19 cellular contexts compared by ENCODE assay signal in the genomic region with DNA sequence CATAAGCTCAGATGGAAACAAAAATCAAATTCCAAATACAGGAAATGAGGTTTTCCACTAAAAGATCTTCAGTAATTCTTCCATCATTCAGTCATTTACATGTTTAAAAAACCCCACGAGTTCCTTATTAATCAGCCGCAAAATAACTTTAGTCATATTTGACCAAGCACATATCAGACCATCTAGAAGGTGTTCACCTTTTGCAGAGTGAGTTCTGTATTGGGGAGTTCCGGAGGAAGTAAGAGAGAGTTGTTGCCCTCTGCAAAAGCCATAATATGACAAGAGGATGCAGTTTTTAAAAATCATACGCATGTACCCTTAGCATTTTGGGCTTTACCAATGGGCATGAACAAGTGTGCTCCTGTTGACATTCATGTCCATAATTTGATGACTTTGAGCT.
"Had no signal": no experiment of that assay in that cellular context is flagged by ENCODE, and none has a peak within 500 bp of the region (broad histone marks: within the 10 kb centered on the region; RNA-seq: fewer than 3 reads in every experiment).

No MANE protein-coding gene starts in this region.

- H3K36me3 Mint-ChIP-seq: neural progenitor cell had no signal

- H2AFZ ChIP-seq: neural progenitor cell had no signal

- H3K27me3 Mint-ChIP-seq: stimulated activated naive CD8-positive, alpha-beta T cell treated with anti-CD3 and anti-CD28 coated beads, Interleukin-15, Interleukin-2, amounts not matched to agents 100 ng/mL and 50 ng/mL, for 24 hours had no signal

- H3K9me3 Mint-ChIP-seq: neural progenitor cell had no signal

- H3K9me3 ChIP-seq: esophagus squamous epithelium, gastroesophageal sphincter, mucosa of descending colon, ovary, right atrium auricular region, tibial artery, upper lobe of left lung, uterus had no signal

- ATAC-seq: gastroesophageal sphincter; left lobe of liver; mucosa of descending colon; naive thymus-derived CD8-positive, alpha-beta T cell had no signal

- DNase-seq: esophagus squamous epithelium; foreskin fibroblast; glutamatergic neuron; islet precursor cell; mammary epithelial cell; mucosa of descending colon; naive thymus-derived CD8-positive, alpha-beta T cell; nucleus accumbens; ovary; small intestine; stimulated activated CD4-positive, alpha-beta T cell treated with anti-CD3 and anti-CD28 coated beads, Interleukin-2, amount 100 ng/mL, for 48 hours; tibial artery; upper lobe of left lung; uterus had no signal

- H3K4me3 ChIP-seq: esophagus squamous epithelium, gastroesophageal sphincter, mucosa of descending colon, neural progenitor cell, ovary, right atrium auricular region, tibial artery, upper lobe of left lung, uterus had no signal

- H3K4me2 ChIP-seq: neural progenitor cell had no signal

- H3K27me3 ChIP-seq: esophagus squamous epithelium, gastroesophageal sphincter, neural progenitor cell, ovary, right atrium auricular region, tibial artery, upper lobe of left lung, uterus had no signal

- H3K4me1 ChIP-seq: gastroesophageal sphincter, neural progenitor cell, right atrium auricular region, uterus had no signal

- H3K9ac ChIP-seq: neural progenitor cell had no signal

- H3K4me1 Mint-ChIP-seq: neural progenitor cell had no signal

- H3K36me3 ChIP-seq: esophagus squamous epithelium, gastroesophageal sphincter, neural progenitor cell, ovary, right atrium auricular region, tibial artery, upper lobe of left lung, uterus had no signal

- H3K27ac Mint-ChIP-seq: naive thymus-derived CD8-positive, alpha-beta T cell; neural progenitor cell; stimulated activated naive CD8-positive, alpha-beta T cell treated with anti-CD3 and anti-CD28 coated beads, Interleukin-15, Interleukin-2, amounts not matched to agents 100 ng/mL and 50 ng/mL, for 24 hours had no signal

- H3K27ac ChIP-seq: esophagus squamous epithelium, gastroesophageal sphincter, neural progenitor cell, ovary, right atrium auricular region, tibial artery, upper lobe of left lung, uterus had no signal

- H3K4me3 Mint-ChIP-seq: naive thymus-derived CD8-positive, alpha-beta T cell; neural progenitor cell; stimulated activated naive CD8-positive, alpha-beta T cell treated with anti-CD3 and anti-CD28 coated beads, Interleukin-15, Interleukin-2, amounts not matched to agents 100 ng/mL and 50 ng/mL, for 24 hours had no signal
